In the genomic region with DNA sequence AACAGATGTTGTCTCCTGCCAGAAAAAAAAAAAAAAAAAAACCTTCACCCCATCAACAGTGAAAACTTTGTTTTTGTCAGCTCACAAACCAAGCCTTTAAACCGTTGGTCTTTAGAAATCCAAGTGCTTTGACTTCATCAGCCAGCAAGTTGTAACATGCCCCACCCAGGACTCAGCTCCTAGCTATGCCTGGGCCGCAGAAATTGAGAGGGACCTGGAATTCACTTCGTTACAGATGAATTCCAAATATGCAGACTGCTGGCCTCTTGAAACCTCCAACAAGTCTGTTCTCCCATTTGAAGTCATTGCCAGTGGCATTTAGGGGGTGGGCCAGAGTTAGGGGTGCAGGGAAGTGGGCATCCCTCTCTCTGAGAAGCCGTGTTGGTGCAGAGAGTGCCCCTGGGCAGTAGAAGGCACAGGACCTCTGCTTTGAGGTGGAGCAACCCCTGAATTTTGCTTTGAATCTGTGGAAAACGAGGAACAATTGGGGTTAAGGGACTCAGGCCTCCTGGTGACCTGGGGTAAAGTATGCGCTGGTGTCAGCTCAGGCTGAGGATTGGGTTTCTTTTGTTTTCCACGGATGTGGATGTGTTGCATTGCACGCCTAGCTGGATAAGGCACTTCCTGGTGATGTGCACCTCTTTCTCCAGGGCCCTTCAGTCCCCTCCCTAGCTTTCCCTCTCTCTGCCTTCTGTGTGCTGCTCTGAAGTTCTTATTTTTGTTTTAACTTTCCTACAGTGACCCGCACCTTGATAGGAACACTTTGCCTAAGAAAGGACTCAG, we compare ENCODE assay signal across 14 cellular contexts.
DNase-seq lines count a peak whose midpoint lies in the region; ATAC-seq, FAIRE-seq and TF ChIP-seq lines count a peak whose summit lies in the region.
"Had no signal": no experiment of that assay in that cellular context is flagged by ENCODE, and none has a peak within 500 bp of the region (broad histone marks: within the 10 kb centered on the region; RNA-seq: fewer than 3 reads in every experiment).

No MANE protein-coding gene starts in this region.

- peaks cover 29% of the 10 kb centered on the region for H3K4me1 ChIP-seq in HUES6 (ENCODE audit: control insufficient read depth, insufficient read depth, low read length)
- peaks cover 90% of the 10 kb centered on the region for H3K4me1 ChIP-seq in keratinocyte (ENCODE audit: control insufficient read depth, extremely low read depth, insufficient read depth, low read length)
- no peaks in the 10 kb centered on the region for H3K4me1 ChIP-seq in thymus (ENCODE audit: control insufficient read depth, insufficient read depth, low read length)
- H3K4me1 ChIP-seq: right lobe of liver had no signal

- FAIRE-seq in keratinocyte (lab: Jason Lieb, UNC): peak; percentile 97

- H4K20me1 ChIP-seq in keratinocyte (ENCODE audit: control insufficient read depth, extremely low read depth, insufficient read depth, low read length): no peaks in the 10 kb centered on the region

- no peak overlapping the region for H3K4me3 ChIP-seq in HUES6 (ENCODE audit: low read depth, low read length)
- peak overlapping the region in 2 of 3 experiments; percentile 8 to 29 for H3K4me3 ChIP-seq in keratinocyte (ENCODE audit: control insufficient read depth in 2 of 3, extremely low read depth in 1 of 3, insufficient read depth in 2 of 3, low read depth in 1 of 3, low read length in 3 of 3)
- H3K4me3 ChIP-seq in thymus (ENCODE audit: low read length): no peak overlapping the region
- H3K4me3 ChIP-seq in foreskin fibroblast (ENCODE audit: low read depth in 1 of 2, low read length in 2 of 2): no peak overlapping the region
- H3K4me3 ChIP-seq: right lobe of liver had no signal

- no peak for ATAC-seq in HG03196 (IDR thresholded peaks at IDR 0.05; ENCODE audit: unreplicated experiment)
- ATAC-seq: activated T-helper 17 cell treated with anti-CD3 and anti-CD28 coated beads, Interleukin-2, amount 50 U/mL, for 72 hours; CD8-positive, alpha-beta T cell; right lobe of liver; stimulated activated naive CD8-positive, alpha-beta T cell treated with anti-CD3 and anti-CD28 coated beads, Interleukin-15, amount 100 ng/mL, for 72 hours had no signal

- no peaks in the 10 kb centered on the region for H3K27me3 Mint-ChIP-seq in brain
- H3K27me3 Mint-ChIP-seq: activated T-helper 17 cell treated with anti-CD3 and anti-CD28 coated beads, Interleukin-2, amount 50 U/mL, for 72 hours had no signal

- H3K36me3 ChIP-seq in HUES6 (ENCODE audit: control insufficient read depth, insufficient read depth, low read length) (peaks cover 97% of the 10 kb centered on the region), keratinocyte (ENCODE audit: control insufficient read depth in 2 of 2, extremely low read depth in 1 of 2, insufficient read depth in 2 of 2, low read length in 2 of 2) (peaks cover 0 to 7% of the 10 kb centered on the region in 2 experiments), thymus (ENCODE audit: control insufficient read depth, insufficient read depth) (no peaks in the 10 kb centered on the region)

- H3K9me3 Mint-ChIP-seq in brain: no peaks in the 10 kb centered on the region
- H3K9me3 Mint-ChIP-seq: activated T-helper 17 cell treated with anti-CD3 and anti-CD28 coated beads, Interleukin-2, amount 50 U/mL, for 72 hours; CD8-positive, alpha-beta T cell; stimulated activated naive CD8-positive, alpha-beta T cell treated with anti-CD3 and anti-CD28 coated beads, Interleukin-15, amount 100 ng/mL, for 72 hours had no signal

- peak overlapping the region; percentile 78 for H3K4me2 ChIP-seq in keratinocyte (ENCODE audit: control insufficient read depth, extremely low read depth, insufficient read depth, low read depth, low read length)

- H3K9me3 ChIP-seq in HUES6 (ENCODE audit: control insufficient read depth, insufficient read depth, low read depth, low read length) (no peaks in the 10 kb centered on the region), keratinocyte (ENCODE audit: control insufficient read depth, low read depth, low read length) (no peaks in the 10 kb centered on the region), thymus (ENCODE audit: control insufficient read depth) (no peaks in the 10 kb centered on the region)
- H3K9me3 ChIP-seq: right lobe of liver had no signal

- peaks cover 50% of the 10 kb centered on the region for H3K4me1 Mint-ChIP-seq in brain
- H3K4me1 Mint-ChIP-seq: activated T-helper 17 cell treated with anti-CD3 and anti-CD28 coated beads, Interleukin-2, amount 50 U/mL, for 72 hours; stimulated activated naive CD8-positive, alpha-beta T cell treated with anti-CD3 and anti-CD28 coated beads, Interleukin-15, amount 100 ng/mL, for 72 hours had no signal

- H3K27me3 ChIP-seq in HUES6 (ENCODE audit: control insufficient read depth, insufficient read depth, low read length) (no peaks in the 10 kb centered on the region), keratinocyte (ENCODE audit: control insufficient read depth, extremely low read depth, insufficient read depth, low read length) (no peaks in the 10 kb centered on the region), thymus (ENCODE audit: control insufficient read depth, insufficient read depth) (no peaks in the 10 kb centered on the region)
- H3K27me3 ChIP-seq: right lobe of liver had no signal

- H3K79me2 ChIP-seq in keratinocyte (ENCODE audit: control insufficient read depth, insufficient read depth, low read length): no peaks in the 10 kb centered on the region

- H3K27ac ChIP-seq in HUES6 (ENCODE audit: low read depth, low read length): peak overlapping the region; percentile 56; the same call in 1 of the 2 replicates
- H3K27ac ChIP-seq in keratinocyte (ENCODE audit: control insufficient read depth, insufficient read depth, low read length): peak overlapping the region; percentile 82
- peak overlapping the region; percentile 36 for H3K27ac ChIP-seq in thymus (ENCODE audit: low read depth)
- H3K27ac ChIP-seq: right lobe of liver had no signal

- 88% methylated on average over 9 of the region's 9 CpGs for WGBS in thymus

- H3K36me3 Mint-ChIP-seq in brain: peaks cover 51% of the 10 kb centered on the region
- H3K36me3 Mint-ChIP-seq: CD8-positive, alpha-beta T cell had no signal

- TF ChIP-seq CTCF in brain (conservative IDR thresholded peaks at IDR 0.05): no peak
- no peak for TF ChIP-seq CTCF in keratinocyte (optimal IDR thresholded peaks at IDR 0.05 in 1 of 3, IDR thresholded peaks at IDR 0.05 in 1 of 3, conservative IDR thresholded peaks at IDR 0.05 in 1 of 3; ENCODE audit: extremely low read depth in 1 of 3, insufficient read depth in 2 of 3, low read length in 3 of 3)
- no peak for TF ChIP-seq CTCF in foreskin fibroblast (IDR thresholded peaks at IDR 0.05; ENCODE audit: low read depth, low read length)

- dilution Hi-C loops in keratinocyte (cut with MboI; ENCODE audit: extremely low pct_ligation_motif_present, low sequenced_read_pairs): no loop called here

- H3K9ac ChIP-seq in HUES6 (ENCODE audit: low read length) (no peak overlapping the region), keratinocyte (ENCODE audit: control insufficient read depth, extremely low read depth, insufficient read depth, low read length) (peak overlapping the region; percentile 64)

- peaks cover 3% of the 10 kb centered on the region for H3K9me1 ChIP-seq in keratinocyte (ENCODE audit: control insufficient read depth, extremely low read depth, insufficient read depth, low read length)

- peak overlapping the region in 4 of 5 experiments; percentile 52 to 72 (median 60) for H3K27ac Mint-ChIP-seq in brain
- H3K27ac Mint-ChIP-seq: activated T-helper 17 cell treated with anti-CD3 and anti-CD28 coated beads, Interleukin-2, amount 50 U/mL, for 72 hours; CD8-positive, alpha-beta T cell; stimulated activated naive CD8-positive, alpha-beta T cell treated with anti-CD3 and anti-CD28 coated beads, Interleukin-15, amount 100 ng/mL, for 72 hours had no signal

- no peak overlapping the region for H3K4me3 Mint-ChIP-seq in brain
- H3K4me3 Mint-ChIP-seq: activated T-helper 17 cell treated with anti-CD3 and anti-CD28 coated beads, Interleukin-2, amount 50 U/mL, for 72 hours; CD8-positive, alpha-beta T cell; stimulated activated naive CD8-positive, alpha-beta T cell treated with anti-CD3 and anti-CD28 coated beads, Interleukin-15, amount 100 ng/mL, for 72 hours had no signal

- peak overlapping the region; percentile 51 for H2AFZ ChIP-seq in keratinocyte (ENCODE audit: control insufficient read depth, low read length)

- DNase-seq in keratinocyte (ENCODE audit: low read depth, low spot score) (no peak), NCI-H2029 (lab: John Stamatoyannopoulos, UW) (no peak), foreskin fibroblast (no peak)
- DNase-seq: CD8-positive, alpha-beta T cell; NCI-H187; NCI-H748 treated with DMSO at 0.1 percent for 48 hours; right lobe of liver; stimulated activated naive CD8-positive, alpha-beta T cell treated with anti-CD3 and anti-CD28 coated beads, Interleukin-15, amount 100 ng/mL, for 72 hours; T1000 had no signal

Comparison
In these comparisons a context has a peak if more than half of its experiments do, and no peak if none do; other contexts are left out.
1. H3K4me3 ChIP-seq: peak in keratinocyte (2 of 3); none in HUES6 (single experiment), thymus (single experiment) and foreskin fibroblast (0 of 2).
2. Peak in every context shown above with its lines, with median percentiles within 50 percentile points of each other: H3K27ac ChIP-seq.